8 cellular contexts compared by ENCODE assay signal in genomic region chr3:15205482-15205933, GRCh38. TPM values are rescaled to one million over a fixed set of nuclear protein-coding genes. Genes with fewer than 3 reads are reported as not detected.
DNase-seq lines count a peak whose midpoint lies in the region; ATAC-seq and TF ChIP-seq lines count a peak whose summit lies in the region.

No MANE protein-coding gene starts in this region.

- H3K27ac ChIP-seq in brain microvascular endothelial cell (peak overlapping the region; percentile 89), mesodermal cell (ENCODE audit: low read depth, low read length, severe bottlenecking) (peak overlapping the region; percentile 62), upper lobe of right lung (peak overlapping the region; percentile 97)

- H3K36me3 Mint-ChIP-seq in activated naive CD4-positive, alpha-beta T cell treated with anti-CD3 and anti-CD28 coated beads, Interleukin-2, amount 50 U/mL, for 24 hours = no peaks in the 10 kb centered on the region

- H3K36me3 ChIP-seq in brain microvascular endothelial cell (replicated peaks) = peaks cover 2% of the 10 kb centered on the region
- H3K36me3 ChIP-seq in mesodermal cell (ENCODE audit: control insufficient read depth, insufficient read depth, low read length) = peaks cover 11% of the 10 kb centered on the region
- H3K36me3 ChIP-seq in upper lobe of right lung = peaks cover 9% of the 10 kb centered on the region

- intact Hi-C loops in upper lobe of right lung (cut with DNase I) = no loop called here
- intact Hi-C loops in left colon (cut with DNase I, micrococcal nuclease) = no loop called here

- H3K4me3 Mint-ChIP-seq in activated naive CD4-positive, alpha-beta T cell treated with anti-CD3 and anti-CD28 coated beads, Interleukin-2, amount 50 U/mL, for 24 hours = peak overlapping the region; percentile 92

- H3K9me3 Mint-ChIP-seq in activated naive CD4-positive, alpha-beta T cell treated with anti-CD3 and anti-CD28 coated beads, Interleukin-2, amount 50 U/mL, for 24 hours = no peaks in the 10 kb centered on the region

- ATAC-seq in upper lobe of right lung (no peak), left colon (no peak), GM19455 (IDR thresholded peaks at IDR 0.05; ENCODE audit: unreplicated experiment) (no peak)

- peak overlapping the region; percentile 93 for H3K27ac Mint-ChIP-seq in activated naive CD4-positive, alpha-beta T cell treated with anti-CD3 and anti-CD28 coated beads, Interleukin-2, amount 50 U/mL, for 24 hours

- TF ChIP-seq CTCF in brain microvascular endothelial cell (IDR thresholded peaks at IDR 0.05; ENCODE audit: low read depth, low read length, missing control alignments) (no peak), upper lobe of right lung (IDR thresholded peaks at IDR 0.05) (no peak)

- no peak for DNase-seq in activated naive CD4-positive, alpha-beta T cell treated with Interleukin-2 at 50 U/mL for 16 hours
- DNase-seq in brain microvascular endothelial cell (no peak), upper lobe of right lung (no peak), left colon (no peak)
- DNase-seq in stimulated activated CD4-positive, alpha-beta T cell treated with anti-CD3 and anti-CD28 coated beads, Interleukin-1b, Interleukin-23, amount 100 ng/mL, for 48 hours = no peak

- H3K9me3 ChIP-seq in mesodermal cell (ENCODE audit: control insufficient read depth, low read length) = no peaks in the 10 kb centered on the region
- H3K9me3 ChIP-seq in upper lobe of right lung = no peaks in the 10 kb centered on the region

- H3K27me3 ChIP-seq in brain microvascular endothelial cell (replicated peaks) (no peaks in the 10 kb centered on the region), upper lobe of right lung (no peaks in the 10 kb centered on the region)

- peaks cover 32% of the 10 kb centered on the region for H3K4me1 Mint-ChIP-seq in activated naive CD4-positive, alpha-beta T cell treated with anti-CD3 and anti-CD28 coated beads, Interleukin-2, amount 50 U/mL, for 24 hours

- H3K4me1 ChIP-seq in mesodermal cell (ENCODE audit: control insufficient read depth, insufficient read depth, low read length, poor library complexity, severe bottlenecking) = peaks cover 12% of the 10 kb centered on the region
- H3K4me1 ChIP-seq in upper lobe of right lung = peaks cover 15% of the 10 kb centered on the region

- no peaks in the 10 kb centered on the region for H3K27me3 Mint-ChIP-seq in activated naive CD4-positive, alpha-beta T cell treated with anti-CD3 and anti-CD28 coated beads, Interleukin-2, amount 50 U/mL, for 24 hours

- in situ Hi-C loops in brain microvascular endothelial cell (cut with HindIII; ENCODE audit: low pct_ligation_motif_present, low sequenced_read_pairs) = no loop called here

- H3K4me3 ChIP-seq in brain microvascular endothelial cell (ENCODE audit: low read depth, low read length) = peak overlapping the region; percentile 90
- peak overlapping the region; percentile 90 for H3K4me3 ChIP-seq in mesodermal cell (ENCODE audit: extremely low read depth, insufficient read depth, low read length, poor library complexity, severe bottlenecking)
- peak overlapping the region; percentile 93 for H3K4me3 ChIP-seq in upper lobe of right lung

- 19% methylated on average over 2 of the region's 3 CpGs; no CpG with 5 or more reads in 1 of the 2 experiments for WGBS in mesodermal cell (ENCODE audit: insufficient coverage in 2 of 2), 2 experiments

RNA-seq across cellular contexts. Expression of gene CAPN7, which starts 0.5 kb away (rescaled TPM):
- 26.5 TPM for polyA plus RNA-seq in mesodermal cell (2013, experiment 1 of 2)
- polyA plus RNA-seq in mesodermal cell (2013, experiment 2 of 2) = 23.3 TPM
- 45.1 TPM for total RNA-seq in upper lobe of right lung
- total RNA-seq in left colon = 10 to 100 TPM; 33.6 to 39.0 TPM
